Comparison of ENCODE assay signal across 12 cellular contexts in the genomic region with DNA sequence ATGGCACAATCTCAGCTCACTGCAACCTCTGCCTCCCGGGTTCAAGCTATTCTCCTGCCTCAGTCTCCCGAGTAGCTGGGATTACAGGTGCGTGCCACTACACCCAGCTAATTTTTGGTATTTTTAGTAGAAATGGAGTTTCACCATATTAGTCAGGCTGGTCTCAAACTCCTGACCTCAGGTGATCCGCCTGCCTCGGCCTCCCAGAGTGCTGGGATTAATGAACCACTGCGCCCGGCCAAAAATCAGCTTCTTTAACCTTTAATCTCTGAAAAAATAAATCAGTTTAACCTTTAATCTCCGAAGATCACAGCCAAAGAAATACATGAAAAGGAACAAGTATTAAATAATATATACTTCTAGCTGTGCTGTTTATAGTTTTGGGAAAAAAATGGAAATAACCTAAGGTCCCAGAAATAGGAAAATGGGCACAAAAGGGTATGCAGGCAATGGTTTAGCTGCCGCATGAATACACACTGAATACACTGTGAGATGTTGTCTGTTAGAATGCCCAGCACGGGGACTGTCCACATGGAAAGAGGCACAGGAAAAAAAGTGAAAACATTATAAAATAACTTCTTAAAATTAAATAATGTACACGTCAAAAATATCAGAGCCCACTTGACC. TPM values are rescaled to one million over a fixed set of nuclear protein-coding genes. Genes with fewer than 3 reads are reported as not detected.
DNase-seq lines count a peak whose midpoint lies in the region; TF ChIP-seq lines count a peak whose summit lies in the region.
"Had no signal": no experiment of that assay in that cellular context is flagged by ENCODE, and none has a peak within 500 bp of the region (broad histone marks: within the 10 kb centered on the region; RNA-seq: fewer than 3 reads in every experiment).

No MANE protein-coding gene starts in this region.

- peak overlapping the region; percentile 32 for H3K27ac ChIP-seq in CD8-positive, alpha-beta memory T cell (ENCODE audit: low read depth, low read length)
- H3K27ac ChIP-seq in OCI-LY7 (ENCODE audit: low read depth, low read length, poor library complexity, severe bottlenecking) (no peak overlapping the region), neural progenitor cell (no peak overlapping the region)

- POLR2A ChIA-PET in CD8-positive, alpha-beta memory T cell (lab: Charles Lee) = interaction anchor here (0.7 to 3.9 kb wide), 6 partner anchors 12 to 62 kb away, joined by 3 to 37 read pairs (median 6); no protein-coding TSS in a partner anchor
- POLR2A ChIA-PET in OCI-LY7 (lab: Charles Lee) = interaction anchor here (0.6 to 3.7 kb wide), 6 partner anchors 23 to 380 kb away, joined by 3 to 29 read pairs (median 3); a partner anchor contains a TSS

- BruUV-seq in OCI-LY7 (replicated peaks; lab: Mats Ljungman, UMichigan) = TSS peak; percentile 69

- H3K27me3 ChIP-seq in CD8-positive, alpha-beta memory T cell (ENCODE audit: insufficient read depth, low read length, poor library complexity, severe bottlenecking) = no peaks in the 10 kb centered on the region
- peaks cover 25% of the 10 kb centered on the region for H3K27me3 ChIP-seq in neural progenitor cell
- H3K27me3 ChIP-seq: Peyer's patch, transverse colon had no signal

- H2AFZ ChIP-seq in OCI-LY7 (ENCODE audit: low read length) (no peak overlapping the region), neural progenitor cell (replicated peaks) (no peak overlapping the region)

- TF ChIP-seq CTCF in OCI-LY7 (conservative IDR thresholded peaks at IDR 0.05; ENCODE audit: low read length) (no peak), chondrocyte (IDR thresholded peaks at IDR 0.05) (no peak), neural progenitor cell (IDR thresholded peaks at IDR 0.05) (no peak)

- H3K79me2 ChIP-seq in OCI-LY7 (ENCODE audit: insufficient read depth, low read depth, low read length) = no peaks in the 10 kb centered on the region
- no peaks in the 10 kb centered on the region for H3K79me2 ChIP-seq in neural progenitor cell (ENCODE audit: low read depth)

- H3K9me3 ChIP-seq in CD8-positive, alpha-beta memory T cell (ENCODE audit: low read length) = no peaks in the 10 kb centered on the region
- no peaks in the 10 kb centered on the region for H3K9me3 ChIP-seq in OCI-LY7 (ENCODE audit: low read length)
- no peaks in the 10 kb centered on the region for H3K9me3 ChIP-seq in neural progenitor cell (ENCODE audit: low read depth)
- H3K9me3 ChIP-seq: Peyer's patch, transverse colon had no signal

- no peaks in the 10 kb centered on the region for H4K20me1 ChIP-seq in OCI-LY7 (ENCODE audit: insufficient read depth, low read length)
- no peaks in the 10 kb centered on the region for H4K20me1 ChIP-seq in neural progenitor cell (ENCODE audit: low read depth)

- CTCF ChIA-PET in CD8-positive, alpha-beta memory T cell (lab: Charles Lee) = interaction anchor here (1.0 to 4.6 kb wide), 15 partner anchors 9 to 250 kb away, joined by 3 to 73 read pairs (median 5); no protein-coding TSS in a partner anchor
- CTCF ChIA-PET in OCI-LY7 (lab: Charles Lee; ENCODE audit: unreplicated experiment) = interaction anchor here (1.0 to 1.4 kb wide), 2 partner anchors 26 to 31 kb away, joined by 3 to 4 read pairs; no protein-coding TSS in a partner anchor

- peaks cover 19% of the 10 kb centered on the region for H3K4me1 ChIP-seq in CD8-positive, alpha-beta memory T cell (ENCODE audit: insufficient read depth, low read length)
- H3K4me1 ChIP-seq in OCI-LY7 (ENCODE audit: insufficient read depth, low read length, poor library complexity, severe bottlenecking) = peaks cover 17% of the 10 kb centered on the region
- H3K4me1 ChIP-seq in neural progenitor cell = peaks cover 12% of the 10 kb centered on the region

- intact Hi-C loops in OCI-LY7 (cut with micrococcal nuclease; ENCODE audit: unreplicated experiment) = no loop called here

- H3K4me2 ChIP-seq in OCI-LY7 (ENCODE audit: low read length) (no peak overlapping the region), neural progenitor cell (no peak overlapping the region)

- H3K4me1 Mint-ChIP-seq in CD8-positive, alpha-beta memory T cell = peaks cover 28 to 43% (median 39%) of the 10 kb centered on the region in 3 donors
- H3K4me1 Mint-ChIP-seq in chondrocyte (ENCODE audit: low read depth) (peaks cover 24% of the 10 kb centered on the region), neural progenitor cell (peaks cover 31% of the 10 kb centered on the region)

- no peaks in the 10 kb centered on the region for H3K9me2 ChIP-seq in OCI-LY7 (ENCODE audit: insufficient read depth, low read length)

- H3K27me3 Mint-ChIP-seq in CD8-positive, alpha-beta memory T cell = peaks cover 0 to 4% of the 10 kb centered on the region in 2 donors
- no peaks in the 10 kb centered on the region for H3K27me3 Mint-ChIP-seq in chondrocyte (ENCODE audit: low read depth)
- peaks cover 4% of the 10 kb centered on the region for H3K27me3 Mint-ChIP-seq in neural progenitor cell (ENCODE audit: insufficient read depth, low read depth)

- no peak overlapping the region for H3K9ac ChIP-seq in neural progenitor cell

- peak overlapping the region; percentile 46 to 94 (median 89) for H3K4me3 Mint-ChIP-seq in CD8-positive, alpha-beta memory T cell
- H3K4me3 Mint-ChIP-seq in chondrocyte (ENCODE audit: unreplicated experiment) = peak overlapping the region; percentile 86
- peak overlapping the region; percentile 91 for H3K4me3 Mint-ChIP-seq in neural progenitor cell

- no peak overlapping the region for H3K4me3 ChIP-seq in CD8-positive, alpha-beta memory T cell (ENCODE audit: low read length)
- no peak overlapping the region for H3K4me3 ChIP-seq in OCI-LY7 (ENCODE audit: low read depth, low read length, poor library complexity, severe bottlenecking)
- no peak overlapping the region for H3K4me3 ChIP-seq in neural progenitor cell

- H3K36me3 Mint-ChIP-seq in CD8-positive, alpha-beta memory T cell = peaks cover 0 to 33% (median 7%) of the 10 kb centered on the region in 3 donors
- H3K36me3 Mint-ChIP-seq in chondrocyte (ENCODE audit: low read depth) (peaks cover 9% of the 10 kb centered on the region), neural progenitor cell (peaks cover 19% of the 10 kb centered on the region)

- H3K27ac Mint-ChIP-seq in CD8-positive, alpha-beta memory T cell = peak overlapping the region in 5 of 8 donors; percentile 35 to 75 (median 65)
- H3K27ac Mint-ChIP-seq in chondrocyte (ENCODE audit: unreplicated experiment) = peak overlapping the region; percentile 77
- H3K27ac Mint-ChIP-seq in neural progenitor cell = no peak overlapping the region

- no peaks in the 10 kb centered on the region for H3K9me3 Mint-ChIP-seq in CD8-positive, alpha-beta memory T cell
- H3K9me3 Mint-ChIP-seq in chondrocyte (ENCODE audit: low read depth) (no peaks in the 10 kb centered on the region), neural progenitor cell (no peaks in the 10 kb centered on the region)

- no peak for DNase-seq in CD8-positive, alpha-beta memory T cell
- no peak for DNase-seq in OCI-LY7 (ENCODE audit: low spot score)
- no peak for DNase-seq in chondrocyte (ENCODE audit: low spot score)
- no peak for DNase-seq in neural progenitor cell (ENCODE audit: low spot score)
- DNase-seq in cerebellar nuclear complex (lab: John Stamatoyannopoulos, UW) = no peak
- no peak for DNase-seq in stimulated activated CD4-positive, alpha-beta T cell treated with anti-CD3 and anti-CD28 coated beads, Interleukin-1b, Interleukin-23, amount 100 ng/mL, for 48 hours
- no peak for DNase-seq in NCI-H446 (lab: John Stamatoyannopoulos, UW)
- no peak for DNase-seq in NCI-H526 treated with DMSO at 0.1 percent for 48 hours (lab: John Stamatoyannopoulos, UW)
- DNase-seq: aorta, DND-41, transverse colon had no signal

- H3F3A ChIP-seq in neural progenitor cell (ENCODE audit: low read depth) = peaks cover 10% of the 10 kb centered on the region

- H3K36me3 ChIP-seq in CD8-positive, alpha-beta memory T cell (ENCODE audit: insufficient read depth, low read length) = peaks cover 7% of the 10 kb centered on the region
- H3K36me3 ChIP-seq in OCI-LY7 (ENCODE audit: insufficient read depth, low read length) (peaks cover 4% of the 10 kb centered on the region), neural progenitor cell (no peaks in the 10 kb centered on the region)

RNA-seq across cellular contexts. Expression of a gene that starts 1.6 kb away (rescaled TPM):
- total RNA-seq in CD8-positive, alpha-beta memory T cell = 10 to 100 TPM; 15.6 to 18.5 TPM
- 53.5 TPM for polyA plus RNA-seq in CD8-positive, alpha-beta memory T cell
- total RNA-seq in OCI-LY7 (2014; rRNA removed; shearing (Covaris generic)) = 8.4 and 11.1 TPM in 2 replicates
- total RNA-seq in OCI-LY7 (2022) (9.9 and 12.2 TPM in 2 replicates), chondrocyte (34.4 to 40.7 TPM (median 35.1 TPM) in 3 replicates), neural progenitor cell (ENCODE audit: low replicate concordance) (17.2 and 19.5 TPM in 2 replicates)

RNA-seq across cellular contexts. Expression of a gene that starts 29.9 kb away (rescaled TPM):
- total RNA-seq in CD8-positive, alpha-beta memory T cell = 10 to 100 TPM; 62.1 to 66.0 TPM
- 86.0 TPM for polyA plus RNA-seq in CD8-positive, alpha-beta memory T cell
- not detected in 2 replicates for total RNA-seq in OCI-LY7 (2014; rRNA removed; shearing (Covaris generic))
- total RNA-seq in OCI-LY7 (2022) (8.9 and 13.2 TPM in 2 replicates), chondrocyte (74.0 to 98.0 TPM (median 97.3 TPM) in 3 replicates), neural progenitor cell (ENCODE audit: low replicate concordance) (13.3 and 17.4 TPM in 2 replicates)
